ENCODE assay signal across 8 cellular contexts in the genomic region with DNA sequence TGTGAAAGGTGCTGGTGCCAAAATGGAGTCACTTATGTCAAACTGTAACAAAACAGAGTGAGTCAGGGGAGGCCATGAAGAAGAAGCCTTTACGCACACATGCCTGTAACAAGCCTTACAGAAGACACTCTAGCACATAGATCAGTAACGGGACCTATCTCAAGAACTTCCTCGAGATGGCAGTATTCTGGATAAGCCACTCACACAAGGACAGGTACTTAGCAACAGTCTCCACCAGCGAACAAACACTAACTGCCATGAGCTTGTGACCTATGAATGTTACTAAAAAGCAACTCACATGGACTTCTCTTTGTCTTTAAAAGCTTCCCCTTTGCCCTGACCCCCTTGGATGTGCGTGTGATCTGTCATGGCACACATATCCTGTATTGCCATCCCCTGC.
DNase-seq lines count a peak whose midpoint lies in the region; ATAC-seq, FAIRE-seq and TF ChIP-seq lines count a peak whose summit lies in the region.

No MANE protein-coding gene starts in this region.

- 0 out of 2 replicates have a peak, but pooled peaks have one; percentile 16 for TF ChIP-seq CTCF in BJ (IDR thresholded peaks at IDR 0.05; ENCODE audit: insufficient read depth, low read depth, low read length)
- peak; percentile 55 for TF ChIP-seq CTCF in H9 (conservative IDR thresholded peaks at IDR 0.05)
- peak; percentile 9 for TF ChIP-seq CTCF in fibroblast of mammary gland (conservative IDR thresholded peaks at IDR 0.05; ENCODE audit: control insufficient read depth, insufficient read depth, low read depth, low read length)
- TF ChIP-seq CTCF in omental fat pad (IDR thresholded peaks at IDR 0.05), result no peak

- H3K23me2 ChIP-seq in H9 (ENCODE audit: insufficient read length, low read depth, low read length, poor library complexity, severe bottlenecking), result no peaks in the 10 kb centered on the region

- H2BK15ac ChIP-seq in H9 (ENCODE audit: low read depth, low read length), result no peak overlapping the region

- H4K91ac ChIP-seq in H9 (ENCODE audit: insufficient read length, low read depth, low read length), result no peak overlapping the region

- H3K79me1 ChIP-seq in H9 (ENCODE audit: insufficient read depth, low read depth, low read length, poor library complexity, severe bottlenecking), result no peaks in the 10 kb centered on the region

- no peak overlapping the region for H2BK12ac ChIP-seq in H9 (ENCODE audit: insufficient read length, low read depth, low read length)

- no peak for DNase-seq in BJ (ENCODE audit: low read depth)
- peak; percentile 37 for DNase-seq in H9
- DNase-seq in NOMO-1 treated with DMSO at 0.1 percent for 48 hours (lab: John Stamatoyannopoulos, UW; ENCODE audit: unreplicated experiment), result peak; percentile 87
- DNase-seq in fibroblast of mammary gland (ENCODE audit: low read depth), result peak; percentile 25
- no peak for DNase-seq in frontal cortex (ENCODE audit: low spot score in 2 of 2)
- no peak for DNase-seq in omental fat pad (ENCODE audit: low spot score)

- no peaks in the 10 kb centered on the region for H3K79me2 ChIP-seq in H9 (ENCODE audit: insufficient read depth, low read length)

- POLR2A ChIA-PET in BJ (lab: Charles Lee), result no interaction called here

- ATAC-seq in GM18498 (IDR thresholded peaks at IDR 0.05; ENCODE audit: unreplicated experiment) (no peak), GM21381 (IDR thresholded peaks at IDR 0.05; ENCODE audit: unreplicated experiment) (no peak), omental fat pad (ENCODE audit: low FRiP score) (no peak)

- no CpG with 5 or more reads among the region's 5 CpGs for WGBS in H9 (ENCODE audit: extremely low coverage, insufficient read length, low lambda C conversion rate)

- H3K27ac Mint-ChIP-seq in H9, result no peak overlapping the region

- H2BK20ac ChIP-seq in H9 (ENCODE audit: low read depth, low read length, poor library complexity, severe bottlenecking), result no peak overlapping the region

- H3K56ac ChIP-seq in H9 (ENCODE audit: insufficient read length, low read depth, low read length), result no peak overlapping the region

- H3K27me3 Mint-ChIP-seq in H9 (ENCODE audit: low read depth), result no peaks in the 10 kb centered on the region

- no peak overlapping the region for H3K27ac ChIP-seq in H9 (ENCODE audit: insufficient read length, low read depth, low read length)

- H3K4me3 Mint-ChIP-seq in H9, result no peak overlapping the region

- no peak overlapping the region for H3K18ac ChIP-seq in H9 (ENCODE audit: insufficient read length, low read depth, low read length)

- no peaks in the 10 kb centered on the region for H3K9me3 ChIP-seq in H9 (ENCODE audit: control insufficient read depth, low read depth, low read length)

- peaks cover 2 to 14% of the 10 kb centered on the region in 2 experiments; a peak in 1 of 4 replicates for H3K4me1 Mint-ChIP-seq in H9

- H2AFZ ChIP-seq in H9 (ENCODE audit: low read length), result no peak overlapping the region

- no peak overlapping the region for H3K9ac ChIP-seq in H9 (ENCODE audit: extremely low read depth, insufficient read length, low read length)

- H2BK120ac ChIP-seq in H9 (ENCODE audit: low read depth, low read length, poor library complexity, severe bottlenecking), result no peak overlapping the region

- H3K36me3 Mint-ChIP-seq in H9 (ENCODE audit: insufficient read depth in 1 of 3, low read depth in 3 of 3), result peaks cover 0 to 14% (median 0%) of the 10 kb centered on the region in 3 experiments; a peak in 2 of 7 replicates

- H3K4me1 ChIP-seq in H9 (ENCODE audit: insufficient read depth, low read length), result no peaks in the 10 kb centered on the region

- H2AK5ac ChIP-seq in H9 (ENCODE audit: insufficient read length, low read length), result no peak overlapping the region

- no peak overlapping the region for H3K23ac ChIP-seq in H9 (ENCODE audit: insufficient read length, low read depth, low read length)

- peaks cover 4 to 7% of the 10 kb centered on the region in 2 experiments; a peak in 2 of 5 replicates for H3K9me3 Mint-ChIP-seq in H9

- no peak overlapping the region for H2BK5ac ChIP-seq in H9 (ENCODE audit: insufficient read length, low read length)

- no peak overlapping the region for H3K4me3 ChIP-seq in BJ (ENCODE audit: low read depth, low read length)
- no peak overlapping the region for H3K4me3 ChIP-seq in fibroblast of mammary gland (ENCODE audit: control insufficient read depth, low read depth, low read length)

- CTCF ChIA-PET in BJ (lab: Yijun Ruan, JAX), result interaction anchor here (1.0 to 4.3 kb wide), 4 partner anchors 9 to 73 kb away, joined by 3 to 27 read pairs (median 4); no protein-coding TSS in a partner anchor

- H3K14ac ChIP-seq in H9 (ENCODE audit: insufficient read depth, low read length), result no peak overlapping the region

- H3K27me3 ChIP-seq in BJ (ENCODE audit: control insufficient read depth, insufficient read depth, low read length), result no peaks in the 10 kb centered on the region
- H3K27me3 ChIP-seq in H9 (ENCODE audit: insufficient read depth, low read length), result no peaks in the 10 kb centered on the region

- H3K4ac ChIP-seq in H9 (ENCODE audit: low read depth, low read length), result no peak overlapping the region

- H3K36me3 ChIP-seq in BJ (ENCODE audit: control insufficient read depth, insufficient read depth, low read length), result no peaks in the 10 kb centered on the region

- no peak for FAIRE-seq in frontal cortex (lab: Jason Lieb, UNC)

- no peak overlapping the region for H4K5ac ChIP-seq in H9 (ENCODE audit: insufficient read length, low read depth, low read length)

- H4K8ac ChIP-seq in H9 (replicated peaks; ENCODE audit: insufficient read length, low read depth, low read length), result no peak overlapping the region

- no peak overlapping the region for H3K4me2 ChIP-seq in H9 (ENCODE audit: insufficient read depth, insufficient read length, low read length)

- no peak overlapping the region for H3T11ph ChIP-seq in H9 (ENCODE audit: low read length)

- no peaks in the 10 kb centered on the region for H4K20me1 ChIP-seq in H9 (ENCODE audit: control insufficient read depth, insufficient read depth, insufficient read length)

Comparison
In these comparisons a context has a peak if more than half of its experiments do, and no peak if none do; other contexts are left out.
1. DNase-seq: peak in H9 (single experiment), NOMO-1 treated with DMSO at 0.1 percent for 48 hours (single experiment) and fibroblast of mammary gland (single experiment); none in BJ (single experiment), frontal cortex (0 of 2) and omental fat pad (single experiment).
2. CTCF ChIP-seq: peak in BJ (single experiment), H9 (single experiment) and fibroblast of mammary gland (single experiment); none in omental fat pad (0 of 3).